In genomic region chr22:46209262-46209661, GRCh38 we compare ENCODE assay signal across 3 cellular contexts.
TF ChIP-seq lines count a peak whose summit lies in the region.

No MANE protein-coding gene starts in this region.

TF ChIP-seq in SK-N-SH treated with all-trans-retinoic acid at 6 μM for 48 hours, 23 proteins besides CTCF, POLR2A, EP300 and RAD21:
- TF ChIP-seq, protein P1, sequence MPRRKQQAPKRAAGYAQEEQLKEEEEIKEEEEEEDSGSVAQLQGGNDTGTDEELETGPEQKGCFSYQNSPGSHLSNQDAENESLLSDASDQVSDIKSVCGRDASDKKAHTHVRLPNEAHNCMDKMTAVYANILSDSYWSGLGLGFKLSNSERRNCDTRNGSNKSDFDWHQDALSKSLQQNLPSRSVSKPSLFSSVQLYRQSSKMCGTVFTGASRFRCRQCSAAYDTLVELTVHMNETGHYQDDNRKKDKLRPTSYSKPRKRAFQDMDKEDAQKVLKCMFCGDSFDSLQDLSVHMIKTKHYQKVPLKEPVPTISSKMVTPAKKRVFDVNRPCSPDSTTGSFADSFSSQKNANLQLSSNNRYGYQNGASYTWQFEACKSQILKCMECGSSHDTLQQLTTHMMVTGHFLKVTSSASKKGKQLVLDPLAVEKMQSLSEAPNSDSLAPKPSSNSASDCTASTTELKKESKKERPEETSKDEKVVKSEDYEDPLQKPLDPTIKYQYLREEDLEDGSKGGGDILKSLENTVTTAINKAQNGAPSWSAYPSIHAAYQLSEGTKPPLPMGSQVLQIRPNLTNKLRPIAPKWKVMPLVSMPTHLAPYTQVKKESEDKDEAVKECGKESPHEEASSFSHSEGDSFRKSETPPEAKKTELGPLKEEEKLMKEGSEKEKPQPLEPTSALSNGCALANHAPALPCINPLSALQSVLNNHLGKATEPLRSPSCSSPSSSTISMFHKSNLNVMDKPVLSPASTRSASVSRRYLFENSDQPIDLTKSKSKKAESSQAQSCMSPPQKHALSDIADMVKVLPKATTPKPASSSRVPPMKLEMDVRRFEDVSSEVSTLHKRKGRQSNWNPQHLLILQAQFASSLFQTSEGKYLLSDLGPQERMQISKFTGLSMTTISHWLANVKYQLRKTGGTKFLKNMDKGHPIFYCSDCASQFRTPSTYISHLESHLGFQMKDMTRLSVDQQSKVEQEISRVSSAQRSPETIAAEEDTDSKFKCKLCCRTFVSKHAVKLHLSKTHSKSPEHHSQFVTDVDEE (CRISPR knock-in tag; IDR thresholded peaks at IDR 0.05), result no peak
- TF ChIP-seq ESRRG (CRISPR knock-in tag; IDR thresholded peaks at IDR 0.05) (no peak), ZFP30 (CRISPR knock-in tag; IDR thresholded peaks at IDR 0.05) (0 out of 2 replicates have a peak, but pooled peaks have one; percentile 21)

TF ChIP-seq in SK-N-SH, 30 proteins besides CTCF, POLR2A, EP300 and RAD21 (continues in another document):
- TF ChIP-seq RCOR1 (IDR thresholded peaks at IDR 0.05; ENCODE audit: low read length) (no peak), GABPA (IDR thresholded peaks at IDR 0.05; ENCODE audit: low read depth) (no peak), FOXM1 (IDR thresholded peaks at IDR 0.05; ENCODE audit: low read depth) (no peak), TEAD4 (IDR thresholded peaks at IDR 0.05; ENCODE audit: borderline replicate concordance, insufficient read depth) (no peak), IRF3 (IDR thresholded peaks at IDR 0.05; ENCODE audit: low read depth, low read length) (no peak), POLR2AphosphoS5 (IDR thresholded peaks at IDR 0.05; ENCODE audit: low read depth, low read length) (no peak), TAF1 (IDR thresholded peaks at IDR 0.05; ENCODE audit: borderline replicate concordance, low read depth, low read length) (no peak), CHD2 (IDR thresholded peaks at IDR 0.05; ENCODE audit: low read length, partially characterized antibody) (no peak), SIN3A (IDR thresholded peaks at IDR 0.05; ENCODE audit: borderline replicate concordance, low read depth, low read length) (no peak), FOSL2 (IDR thresholded peaks at IDR 0.05; ENCODE audit: borderline replicate concordance, low read depth) (no peak), MEF2A (IDR thresholded peaks at IDR 0.05; ENCODE audit: borderline replicate concordance, low read depth) (no peak), ELF1 (IDR thresholded peaks at IDR 0.05) (no peak), SMC3 (IDR thresholded peaks at IDR 0.05; ENCODE audit: low read depth, low read length) (no peak), RFX5 (IDR thresholded peaks at IDR 0.05; ENCODE audit: low read length) (no peak), PBX3 (IDR thresholded peaks at IDR 0.05) (no peak), NFIC (IDR thresholded peaks at IDR 0.05; ENCODE audit: borderline replicate concordance) (no peak), REST (IDR thresholded peaks at IDR 0.05; ENCODE audit: low read depth, low read length) (no peak), USF1 (IDR thresholded peaks at IDR 0.05; ENCODE audit: borderline replicate concordance, low read depth) (no peak)
- TF ChIP-seq, protein P2, sequence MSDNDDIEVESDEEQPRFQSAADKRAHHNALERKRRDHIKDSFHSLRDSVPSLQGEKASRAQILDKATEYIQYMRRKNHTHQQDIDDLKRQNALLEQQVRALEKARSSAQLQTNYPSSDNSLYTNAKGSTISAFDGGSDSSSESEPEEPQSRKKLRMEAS (IDR thresholded peaks at IDR 0.05; ENCODE audit: low read depth), result no peak

TF ChIP-seq in K562, 482 proteins besides CTCF, POLR2A, EP300 and RAD21:
- no peak for TF ChIP-seq U2AF1 (optimal IDR thresholded peaks at IDR 0.05; ENCODE audit: low read depth, low read length)
- peak; percentile 39; the same call in 1 of the 2 replicates for TF ChIP-seq TRIM28 (IDR thresholded peaks at IDR 0.05)
